ENCODE assay signal across 23 cellular contexts in genomic region chr12:53963005-53963404, GRCh38. TPM values are rescaled to one million over a fixed set of nuclear protein-coding genes. Genes with fewer than 3 reads are reported as not detected.
"Had no signal": no experiment of that assay in that cellular context is flagged by ENCODE, and none has a peak within 500 bp of the region (broad histone marks: within the 10 kb centered on the region; RNA-seq: fewer than 3 reads in every experiment).

No MANE protein-coding gene starts in this region.

- H3K4me3 ChIP-seq: adrenal gland, breast epithelium, coronary artery, heart right ventricle, sigmoid colon, transverse colon, uterus had no signal

- H3K79me2 ChIP-seq: parathyroid adenoma had no signal

- H3K4me3 Mint-ChIP-seq: natural killer cell treated with Interleukin-12 subunit alpha and Interleukin-12 subunit beta and Interleukin-15 and Interleukin-18, amount 100 ng/mL, for 72 hours; stimulated activated naive CD8-positive, alpha-beta T cell treated with anti-CD3 and anti-CD28 coated beads, Interleukin-15, Interleukin-2, amounts not matched to agents 100 ng/mL and 50 ng/mL, for 24 hours had no signal

- H3K4me1 ChIP-seq: breast epithelium, parathyroid adenoma, uterus had no signal

- ATAC-seq: activated CD4-positive, CD25-positive, alpha-beta regulatory T cell treated with anti-CD3 and anti-CD28 coated beads, Interleukin-2, amount 50 U/mL, for 24 hours; activated naive CD4-positive, alpha-beta T cell treated with anti-CD3 and anti-CD28 coated beads, Interleukin-2, amount 50 U/mL, for 72 hours; esophagus mucosa; heart right ventricle; natural killer cell treated with Interleukin-12 subunit alpha and Interleukin-12 subunit beta and Interleukin-15 and Interleukin-18, amount 100 ng/mL, for 72 hours had no signal

- H3K9me3 ChIP-seq: adrenal gland, breast epithelium, heart right ventricle, neutrophil, sigmoid colon, transverse colon, uterus had no signal

- H3K36me3 Mint-ChIP-seq: natural killer cell treated with Interleukin-12 subunit alpha and Interleukin-12 subunit beta and Interleukin-15 and Interleukin-18, amount 100 ng/mL, for 72 hours had no signal

- H3K27ac ChIP-seq: adrenal gland, breast epithelium, coronary artery, heart right ventricle, neutrophil, parathyroid adenoma, sigmoid colon, transverse colon, uterus had no signal

- DNase-seq: activated CD4-positive, alpha-beta T cell treated with anti-CD3 and anti-CD28 coated beads, Interleukin-2, amount 50 U/mL, for 1 hour; activated CD8-positive, alpha-beta memory T cell treated with anti-CD3 and anti-CD28 coated beads, Interleukin-2, amount 50 U/mL, for 48 hours; activated effector memory CD4-positive, alpha-beta T cell treated with anti-CD3 and anti-CD28 coated beads, Interleukin-2, amount 50 U/mL, for 16 hours; activated T-cell treated with anti-CD3 and anti-CD28 coated beads, Interleukin-2, amount 50 U/mL, for 48 hours; adrenal gland; heart right ventricle; immature natural killer cell; mesenchymal stem cell; sigmoid colon; stimulated activated CD4-positive, alpha-beta T cell treated with anti-CD3 and anti-CD28 coated beads, Interleukin-2, amount 100 ng/mL, for 24 hours; T-helper 9 cell; transverse colon; uterus had no signal

- H2AFZ ChIP-seq: parathyroid adenoma had no signal

- H3K27ac Mint-ChIP-seq: activated naive CD4-positive, alpha-beta T cell treated with anti-CD3 and anti-CD28 coated beads, Interleukin-2, amount 50 U/mL, for 72 hours; immature natural killer cell; natural killer cell treated with Interleukin-12 subunit alpha and Interleukin-12 subunit beta and Interleukin-15 and Interleukin-18, amount 100 ng/mL, for 72 hours; stimulated activated naive CD8-positive, alpha-beta T cell treated with anti-CD3 and anti-CD28 coated beads, Interleukin-15, Interleukin-2, amounts not matched to agents 100 ng/mL and 50 ng/mL, for 24 hours had no signal

- H3K9me3 Mint-ChIP-seq: activated naive CD4-positive, alpha-beta T cell treated with anti-CD3 and anti-CD28 coated beads, Interleukin-2, amount 50 U/mL, for 72 hours; natural killer cell treated with Interleukin-12 subunit alpha and Interleukin-12 subunit beta and Interleukin-15 and Interleukin-18, amount 100 ng/mL, for 72 hours; stimulated activated naive CD8-positive, alpha-beta T cell treated with anti-CD3 and anti-CD28 coated beads, Interleukin-15, Interleukin-2, amounts not matched to agents 100 ng/mL and 50 ng/mL, for 24 hours had no signal

- H3K36me3 ChIP-seq: adrenal gland, breast epithelium, heart right ventricle, neutrophil, sigmoid colon, transverse colon, uterus had no signal

RNA-seq across cellular contexts. Expression of gene HOXC12, which starts 8.3 kb away (rescaled TPM):
- total RNA-seq: activated naive CD4-positive, alpha-beta T cell treated with anti-CD3 and anti-CD28 coated beads, Interleukin-2, amount 50 U/mL, for 72 hours; adrenal gland; astrocyte; esophagus mucosa; heart right ventricle; natural killer cell treated with Interleukin-12 subunit alpha and Interleukin-12 subunit beta and Interleukin-15 and Interleukin-18, amount 100 ng/mL, for 72 hours; sigmoid colon; transverse colon; uterus had no signal
- polyA plus RNA-seq: adrenal gland, heart right ventricle, immature natural killer cell, sigmoid colon had no signal

RNA-seq across cellular contexts. Expression of gene HOXC11, which starts 9.9 kb away (rescaled TPM):
- total RNA-seq: activated naive CD4-positive, alpha-beta T cell treated with anti-CD3 and anti-CD28 coated beads, Interleukin-2, amount 50 U/mL, for 72 hours; adrenal gland; astrocyte; heart right ventricle; natural killer cell treated with Interleukin-12 subunit alpha and Interleukin-12 subunit beta and Interleukin-15 and Interleukin-18, amount 100 ng/mL, for 72 hours; sigmoid colon; transverse colon had no signal
- polyA plus RNA-seq: adrenal gland, heart right ventricle, immature natural killer cell, sigmoid colon had no signal

RNA-seq across cellular contexts. Expression of gene HOTAIR, which starts 11.7 kb away (rescaled TPM):
- total RNA-seq: activated naive CD4-positive, alpha-beta T cell treated with anti-CD3 and anti-CD28 coated beads, Interleukin-2, amount 50 U/mL, for 72 hours; adrenal gland; astrocyte; esophagus mucosa; heart right ventricle; natural killer cell treated with Interleukin-12 subunit alpha and Interleukin-12 subunit beta and Interleukin-15 and Interleukin-18, amount 100 ng/mL, for 72 hours; sigmoid colon; transverse colon had no signal
- polyA plus RNA-seq: adrenal gland, heart right ventricle, immature natural killer cell, sigmoid colon had no signal

RNA-seq across cellular contexts. Expression of gene HOXC10, which starts 21.9 kb away (rescaled TPM):
- total RNA-seq: activated naive CD4-positive, alpha-beta T cell treated with anti-CD3 and anti-CD28 coated beads, Interleukin-2, amount 50 U/mL, for 72 hours; astrocyte; heart right ventricle; natural killer cell treated with Interleukin-12 subunit alpha and Interleukin-12 subunit beta and Interleukin-15 and Interleukin-18, amount 100 ng/mL, for 72 hours; sigmoid colon; transverse colon had no signal
- polyA plus RNA-seq: heart right ventricle, immature natural killer cell, sigmoid colon had no signal

RNA-seq across cellular contexts. Expression of gene HOXC13, which starts 24.4 kb away (rescaled TPM):
- total RNA-seq: activated naive CD4-positive, alpha-beta T cell treated with anti-CD3 and anti-CD28 coated beads, Interleukin-2, amount 50 U/mL, for 72 hours; astrocyte; heart right ventricle; natural killer cell treated with Interleukin-12 subunit alpha and Interleukin-12 subunit beta and Interleukin-15 and Interleukin-18, amount 100 ng/mL, for 72 hours; sigmoid colon; transverse colon; uterus had no signal
- polyA plus RNA-seq: adrenal gland, heart right ventricle, immature natural killer cell had no signal
